ENCODE assay signal across 19 cellular contexts in genomic region chr3:167304077-167304476, GRCh38.
DNase-seq lines count a peak whose midpoint lies in the region; ATAC-seq and TF ChIP-seq lines count a peak whose summit lies in the region.
"Had no signal": no experiment of that assay in that cellular context is flagged by ENCODE, and none has a peak within 500 bp of the region (broad histone marks: within the 10 kb centered on the region; RNA-seq: fewer than 3 reads in every experiment).

No MANE protein-coding gene starts in this region.

- TF ChIP-seq CTCF in right atrium auricular region (IDR thresholded peaks at IDR 0.05): no peak

- intact Hi-C loops in Right ventricle myocardium superior (cut with DNase I): no loop called here

- no peaks in the 10 kb centered on the region for H3K36me3 ChIP-seq in right atrium auricular region

- H3K27me3 ChIP-seq in right atrium auricular region: no peaks in the 10 kb centered on the region

- DNase-seq in Right ventricle myocardium superior (no peak), right atrium auricular region (ENCODE audit: low spot score) (no peak), SHP77 (lab: John Stamatoyannopoulos, UW) (peak; percentile 9 to 13), left lobe of liver (ENCODE audit: low spot score) (no peak), SK-N-DZ (ENCODE audit: low spot score) (no peak), hippocampal formation (lab: John Stamatoyannopoulos, UW) (no peak), T-helper 1 cell (no peak)
- DNase-seq: activated CD4-positive, CD25-positive, alpha-beta regulatory T cell treated with anti-CD3 and anti-CD28 coated beads, Interleukin-2, amount 50 U/mL, for 72 hours; activated CD8-positive, alpha-beta memory T cell treated with anti-CD3 and anti-CD28 coated beads for 24 hours; DMS 273 treated with DMSO at 0.1 percent for 48 hours; kidney; NCI-H2029; NCI-H524 treated with DMSO at 0.1 percent for 48 hours; nephron progenitor cell; stimulated activated CD8-positive, alpha-beta memory T cell treated with anti-CD3 and anti-CD28 coated beads, Interleukin-4, amount 100 ng/mL, for 48 hours; substantia nigra; T-helper 9 cell had no signal

- no peaks in the 10 kb centered on the region for H3K9me3 ChIP-seq in right atrium auricular region

- H3K27ac ChIP-seq in right atrium auricular region: peak overlapping the region in 1 of 2 donors; percentile 65

- ATAC-seq in Right ventricle myocardium superior (ENCODE audit: poor library complexity) (peak; percentile 99), left lobe of liver (peak; percentile 99), HG03039 (IDR thresholded peaks at IDR 0.05; ENCODE audit: unreplicated experiment) (no peak)
- ATAC-seq: activated naive CD4-positive, alpha-beta T cell treated with anti-CD3 and anti-CD28 coated beads, Interleukin-2, amount 50 U/mL, for 72 hours had no signal

- no peak overlapping the region for H3K4me3 ChIP-seq in right atrium auricular region

- no peaks in the 10 kb centered on the region for H3K4me1 ChIP-seq in right atrium auricular region

Comparison
In these comparisons a context has a peak if more than half of its experiments do, and no peak if none do; other contexts are left out.
1. DNase-seq: peak in SHP77 (2 of 2); none in Right ventricle myocardium superior (single experiment), right atrium auricular region (single experiment), left lobe of liver (single experiment), SK-N-DZ (single experiment), hippocampal formation (0 of 2) and T-helper 1 cell (0 of 5).